Comparison of ENCODE assay signal across 1 cellular context in genomic region chrX:9525511-9526248, GRCh38.
TF ChIP-seq lines count a peak whose summit lies in the region.

No MANE protein-coding gene starts in this region.

TF ChIP-seq in GM12878, 131 proteins besides CTCF, POLR2A, EP300 and RAD21 (continued from another document):
- TF ChIP-seq CUX1 (IDR thresholded peaks at IDR 0.05; ENCODE audit: insufficient replicate concordance, low read depth, low read length) (no peak), ZNF384 (IDR thresholded peaks at IDR 0.05; ENCODE audit: borderline replicate concordance, low read depth, low read length) (0 out of 2 replicates have a peak, but pooled peaks have one; percentile 24), RUNX3 (IDR thresholded peaks at IDR 0.05; ENCODE audit: low read length) (peak; percentile 20; the same call in 1 of the 2 replicates), HDAC2 (IDR thresholded peaks at IDR 0.05) (no peak), NBN (IDR thresholded peaks at IDR 0.05) (0 out of 2 replicates have a peak, but pooled peaks have one; percentile 45), NFYA (IDR thresholded peaks at IDR 0.05; ENCODE audit: borderline replicate concordance, low read depth, low read length) (no peak)
